19 cellular contexts compared by ENCODE assay signal in the genomic region with DNA sequence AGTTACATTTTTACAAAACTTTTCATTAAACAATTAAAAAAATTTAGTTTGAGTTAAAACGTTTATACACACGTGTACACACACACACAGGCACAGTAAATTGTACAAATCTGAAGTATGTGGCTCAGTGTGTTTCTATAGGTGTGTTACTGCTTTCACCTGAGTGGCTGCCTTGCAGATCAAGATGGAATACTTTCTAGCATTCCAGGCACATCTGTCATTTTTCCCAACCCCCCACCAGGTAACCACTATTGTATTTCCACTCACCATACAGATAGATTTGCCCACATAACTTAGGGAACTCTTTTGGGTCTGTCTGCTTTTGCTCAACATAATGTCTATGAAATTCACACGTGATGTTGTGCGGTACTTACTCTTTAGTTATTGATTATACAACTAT.
DNase-seq lines count a peak whose midpoint lies in the region; TF ChIP-seq lines count a peak whose summit lies in the region.
"Had no signal": no experiment of that assay in that cellular context is flagged by ENCODE, and none has a peak within 500 bp of the region (broad histone marks: within the 10 kb centered on the region; RNA-seq: fewer than 3 reads in every experiment).

No MANE protein-coding gene starts in this region.

- H4K5ac ChIP-seq in mesendoderm (ENCODE audit: low read length) = no peak overlapping the region

- no peak overlapping the region; the same call in 1 of the 2 replicates for H3K9ac ChIP-seq in HUES48 (ENCODE audit: low read depth, low read length)
- H3K9ac ChIP-seq in mesendoderm (ENCODE audit: low read length) = no peak overlapping the region
- no peak overlapping the region for H3K9ac ChIP-seq in mesenchymal stem cell (ENCODE audit: low read length)
- H3K9ac ChIP-seq: BLaER1, KMS-11 had no signal

- H3K18ac ChIP-seq in mesendoderm (ENCODE audit: low read length) = no peak overlapping the region
- H3K18ac ChIP-seq in mesenchymal stem cell (ENCODE audit: low read depth in 1 of 2, low read length in 2 of 2) = no peak overlapping the region

- H2BK12ac ChIP-seq in mesenchymal stem cell (ENCODE audit: low read length in 2 of 2) = no peak overlapping the region

- no peak overlapping the region for H2BK120ac ChIP-seq in mesendoderm (ENCODE audit: low read depth, low read length)
- H2BK120ac ChIP-seq in mesenchymal stem cell (ENCODE audit: low read depth, low read length) = no peak overlapping the region

- H3K4me1 ChIP-seq in HUES48 (ENCODE audit: control insufficient read depth, insufficient read depth, low read length) (peaks cover 91% of the 10 kb centered on the region), mesendoderm (ENCODE audit: control insufficient read depth, low read depth, low read length) (peaks cover 30% of the 10 kb centered on the region), mesenchymal stem cell (ENCODE audit: control insufficient read depth, insufficient read depth, low read depth, low read length) (peaks cover 2% of the 10 kb centered on the region)

- H3K4me2 ChIP-seq in mesendoderm (ENCODE audit: low read length) = no peak overlapping the region
- H3K4me2 ChIP-seq in mesenchymal stem cell (ENCODE audit: low read length, poor library complexity, severe bottlenecking) = no peak overlapping the region
- H3K4me2 ChIP-seq: BLaER1, KMS-11 had no signal

- DNase-seq in NCI-H69 (lab: John Stamatoyannopoulos, UW) (peak; percentile 38), epithelial cell of esophagus (ENCODE audit: low read depth) (peak; percentile 63), mesendoderm (peak; percentile 67), mesenchymal stem cell (no peak), dedifferentiated amniotic fluid mesenchymal stem cell (ENCODE audit: extremely low spot score) (no peak)
- DNase-seq in stimulated activated naive CD4-positive, alpha-beta T cell (lab: John Stamatoyannopoulos, UW) = no peak
- DNase-seq: ACHN; CD4-positive, alpha-beta T cell; COR-L47; DMS 273 treated with DMSO at 0.1 percent for 48 hours; DMS79 treated with DMSO at 0.1 percent for 48 hours; NCI-H1105 treated with DMSO at 0.1 percent for 48 hours; NCI-H1694; NCI-H2081; NCI-H774; NK-92 treated with Interleukin-12 subunit alpha and Interleukin-12 subunit beta, amount 100 ng/mL, for 24 hours had no signal

- no CpG with 5 or more reads among the region's 4 CpGs for WGBS in mesendoderm (ENCODE audit: extremely low coverage, insufficient coverage, low lambda C conversion rate)
- WGBS in mesenchymal stem cell = no CpG with 5 or more reads among the region's 4 CpGs

- TF ChIP-seq CTCF in epithelial cell of esophagus (IDR thresholded peaks at IDR 0.05; ENCODE audit: insufficient read depth, low read depth, low read length, missing control alignments) = no peak

- no peak overlapping the region for H2AFZ ChIP-seq in mesenchymal stem cell (ENCODE audit: low read depth, low read length)

- no peak overlapping the region for H2BK5ac ChIP-seq in mesendoderm (ENCODE audit: low read length)
- H2BK5ac ChIP-seq in mesenchymal stem cell (ENCODE audit: low read depth, low read length, poor library complexity, severe bottlenecking) = no peak overlapping the region

- H2BK15ac ChIP-seq in mesendoderm (replicated peaks; ENCODE audit: low read depth) = no peak overlapping the region
- no peak overlapping the region for H2BK15ac ChIP-seq in mesenchymal stem cell (ENCODE audit: low read depth, poor library complexity, severe bottlenecking)

- H3K4ac ChIP-seq in mesendoderm (ENCODE audit: low read depth, low read length) (no peak overlapping the region), mesenchymal stem cell (ENCODE audit: low read depth in 1 of 2, low read length in 2 of 2) (no peak overlapping the region)

- H3K4me3 ChIP-seq in HUES48 (ENCODE audit: low read depth, low read length) (no peak overlapping the region), epithelial cell of esophagus (ENCODE audit: low read length) (no peak overlapping the region), mesendoderm (ENCODE audit: low read length) (no peak overlapping the region), mesenchymal stem cell (ENCODE audit: insufficient read depth in 1 of 2, low read depth in 1 of 2, low read length in 2 of 2) (no peak overlapping the region)
- H3K4me3 ChIP-seq: BLaER1 had no signal

- H3K36me3 ChIP-seq in HUES48 (ENCODE audit: control insufficient read depth, insufficient read depth, low read length) (no peaks in the 10 kb centered on the region), mesendoderm (ENCODE audit: control insufficient read depth, insufficient read depth, low read length) (no peaks in the 10 kb centered on the region), mesenchymal stem cell (ENCODE audit: control insufficient read depth in 1 of 2, insufficient read depth in 2 of 2, low read depth in 1 of 2, low read length in 2 of 2) (no peaks in the 10 kb centered on the region)
- H3K36me3 ChIP-seq: BLaER1 had no signal

- no peak overlapping the region for H2AK5ac ChIP-seq in mesendoderm (ENCODE audit: low read length)
- no peak overlapping the region for H2AK5ac ChIP-seq in mesenchymal stem cell (ENCODE audit: low read length, severe bottlenecking)

- no peak overlapping the region for H4K8ac ChIP-seq in mesendoderm (ENCODE audit: low read depth, low read length)
- no peak overlapping the region for H4K8ac ChIP-seq in mesenchymal stem cell (ENCODE audit: low read length)

- H3K27ac ChIP-seq in HUES48 (ENCODE audit: low read depth, low read length) = peak overlapping the region; percentile 63
- H3K27ac ChIP-seq in mesendoderm (ENCODE audit: low read depth, low read length) = no peak overlapping the region
- no peak overlapping the region for H3K27ac ChIP-seq in mesenchymal stem cell (ENCODE audit: low read length, poor library complexity, severe bottlenecking)
- H3K27ac ChIP-seq: BLaER1, KMS-11 had no signal

- no peak overlapping the region for H3K14ac ChIP-seq in mesenchymal stem cell (ENCODE audit: low read length in 2 of 2)

- H3K27me3 ChIP-seq in HUES48 (ENCODE audit: control insufficient read depth, insufficient read depth, low read length) (no peaks in the 10 kb centered on the region), mesendoderm (ENCODE audit: insufficient read depth, low read length, poor library complexity) (no peaks in the 10 kb centered on the region), mesenchymal stem cell (ENCODE audit: control insufficient read depth in 1 of 2, insufficient read depth in 1 of 2, low read length in 2 of 2) (no peaks in the 10 kb centered on the region)
- H3K27me3 ChIP-seq: BLaER1 had no signal

- no peaks in the 10 kb centered on the region for H3K9me3 ChIP-seq in HUES48 (ENCODE audit: control insufficient read depth, insufficient read depth, low read length)
- H3K9me3 ChIP-seq in mesenchymal stem cell (ENCODE audit: control insufficient read depth, low read length) = no peaks in the 10 kb centered on the region
- H3K9me3 ChIP-seq: BLaER1 had no signal

- no peak overlapping the region for H3K56ac ChIP-seq in mesendoderm (ENCODE audit: low read length)

- H3K23ac ChIP-seq in mesendoderm (ENCODE audit: low read length) (no peak overlapping the region), mesenchymal stem cell (ENCODE audit: low read length in 2 of 2) (no peak overlapping the region)

- H3K79me2 ChIP-seq in mesendoderm (ENCODE audit: control insufficient read depth, insufficient read depth, low read length) = peaks cover 72% of the 10 kb centered on the region

- peaks cover 15% of the 10 kb centered on the region for H3K79me1 ChIP-seq in mesendoderm (ENCODE audit: low read length)
- peaks cover 26% of the 10 kb centered on the region for H3K79me1 ChIP-seq in mesenchymal stem cell (replicated peaks; ENCODE audit: low read length, poor library complexity, severe bottlenecking)

- H4K91ac ChIP-seq in mesenchymal stem cell (ENCODE audit: low read length) = no peak overlapping the region

Comparison
In these comparisons a context has a peak if more than half of its experiments do, and no peak if none do; other contexts are left out.
1. DNase-seq: peak in NCI-H69 (single experiment), epithelial cell of esophagus (single experiment) and mesendoderm (single experiment); none in mesenchymal stem cell (single experiment), stimulated activated naive CD4-positive, alpha-beta T cell (0 of 6) and dedifferentiated amniotic fluid mesenchymal stem cell (single experiment).